ENCODE assay signal across 1 cellular context in the genomic region with DNA sequence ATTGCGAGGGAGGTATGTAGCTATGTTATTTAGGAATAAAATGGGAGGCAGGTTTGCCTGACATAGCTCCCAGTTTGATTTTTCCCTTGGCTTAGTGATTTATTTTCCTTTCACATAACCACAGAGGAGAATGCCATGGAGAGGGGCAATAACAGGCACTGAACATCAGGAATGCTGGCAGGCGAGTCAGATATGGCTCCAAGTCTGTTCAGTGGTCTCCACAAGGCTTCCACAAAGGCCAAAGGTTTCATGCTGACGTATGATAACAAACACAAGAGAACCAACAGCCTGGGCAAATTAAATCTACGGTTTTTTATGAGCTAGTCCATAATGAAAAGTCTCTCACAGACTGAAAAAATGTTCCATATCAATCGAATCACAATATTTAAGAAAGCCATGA.
TF ChIP-seq lines count a peak whose summit lies in the region.

No MANE protein-coding gene starts in this region.

TF ChIP-seq in GM23338, 12 proteins besides CTCF, POLR2A, EP300 and RAD21 (continued from another document):
- TF ChIP-seq, protein P1, sequence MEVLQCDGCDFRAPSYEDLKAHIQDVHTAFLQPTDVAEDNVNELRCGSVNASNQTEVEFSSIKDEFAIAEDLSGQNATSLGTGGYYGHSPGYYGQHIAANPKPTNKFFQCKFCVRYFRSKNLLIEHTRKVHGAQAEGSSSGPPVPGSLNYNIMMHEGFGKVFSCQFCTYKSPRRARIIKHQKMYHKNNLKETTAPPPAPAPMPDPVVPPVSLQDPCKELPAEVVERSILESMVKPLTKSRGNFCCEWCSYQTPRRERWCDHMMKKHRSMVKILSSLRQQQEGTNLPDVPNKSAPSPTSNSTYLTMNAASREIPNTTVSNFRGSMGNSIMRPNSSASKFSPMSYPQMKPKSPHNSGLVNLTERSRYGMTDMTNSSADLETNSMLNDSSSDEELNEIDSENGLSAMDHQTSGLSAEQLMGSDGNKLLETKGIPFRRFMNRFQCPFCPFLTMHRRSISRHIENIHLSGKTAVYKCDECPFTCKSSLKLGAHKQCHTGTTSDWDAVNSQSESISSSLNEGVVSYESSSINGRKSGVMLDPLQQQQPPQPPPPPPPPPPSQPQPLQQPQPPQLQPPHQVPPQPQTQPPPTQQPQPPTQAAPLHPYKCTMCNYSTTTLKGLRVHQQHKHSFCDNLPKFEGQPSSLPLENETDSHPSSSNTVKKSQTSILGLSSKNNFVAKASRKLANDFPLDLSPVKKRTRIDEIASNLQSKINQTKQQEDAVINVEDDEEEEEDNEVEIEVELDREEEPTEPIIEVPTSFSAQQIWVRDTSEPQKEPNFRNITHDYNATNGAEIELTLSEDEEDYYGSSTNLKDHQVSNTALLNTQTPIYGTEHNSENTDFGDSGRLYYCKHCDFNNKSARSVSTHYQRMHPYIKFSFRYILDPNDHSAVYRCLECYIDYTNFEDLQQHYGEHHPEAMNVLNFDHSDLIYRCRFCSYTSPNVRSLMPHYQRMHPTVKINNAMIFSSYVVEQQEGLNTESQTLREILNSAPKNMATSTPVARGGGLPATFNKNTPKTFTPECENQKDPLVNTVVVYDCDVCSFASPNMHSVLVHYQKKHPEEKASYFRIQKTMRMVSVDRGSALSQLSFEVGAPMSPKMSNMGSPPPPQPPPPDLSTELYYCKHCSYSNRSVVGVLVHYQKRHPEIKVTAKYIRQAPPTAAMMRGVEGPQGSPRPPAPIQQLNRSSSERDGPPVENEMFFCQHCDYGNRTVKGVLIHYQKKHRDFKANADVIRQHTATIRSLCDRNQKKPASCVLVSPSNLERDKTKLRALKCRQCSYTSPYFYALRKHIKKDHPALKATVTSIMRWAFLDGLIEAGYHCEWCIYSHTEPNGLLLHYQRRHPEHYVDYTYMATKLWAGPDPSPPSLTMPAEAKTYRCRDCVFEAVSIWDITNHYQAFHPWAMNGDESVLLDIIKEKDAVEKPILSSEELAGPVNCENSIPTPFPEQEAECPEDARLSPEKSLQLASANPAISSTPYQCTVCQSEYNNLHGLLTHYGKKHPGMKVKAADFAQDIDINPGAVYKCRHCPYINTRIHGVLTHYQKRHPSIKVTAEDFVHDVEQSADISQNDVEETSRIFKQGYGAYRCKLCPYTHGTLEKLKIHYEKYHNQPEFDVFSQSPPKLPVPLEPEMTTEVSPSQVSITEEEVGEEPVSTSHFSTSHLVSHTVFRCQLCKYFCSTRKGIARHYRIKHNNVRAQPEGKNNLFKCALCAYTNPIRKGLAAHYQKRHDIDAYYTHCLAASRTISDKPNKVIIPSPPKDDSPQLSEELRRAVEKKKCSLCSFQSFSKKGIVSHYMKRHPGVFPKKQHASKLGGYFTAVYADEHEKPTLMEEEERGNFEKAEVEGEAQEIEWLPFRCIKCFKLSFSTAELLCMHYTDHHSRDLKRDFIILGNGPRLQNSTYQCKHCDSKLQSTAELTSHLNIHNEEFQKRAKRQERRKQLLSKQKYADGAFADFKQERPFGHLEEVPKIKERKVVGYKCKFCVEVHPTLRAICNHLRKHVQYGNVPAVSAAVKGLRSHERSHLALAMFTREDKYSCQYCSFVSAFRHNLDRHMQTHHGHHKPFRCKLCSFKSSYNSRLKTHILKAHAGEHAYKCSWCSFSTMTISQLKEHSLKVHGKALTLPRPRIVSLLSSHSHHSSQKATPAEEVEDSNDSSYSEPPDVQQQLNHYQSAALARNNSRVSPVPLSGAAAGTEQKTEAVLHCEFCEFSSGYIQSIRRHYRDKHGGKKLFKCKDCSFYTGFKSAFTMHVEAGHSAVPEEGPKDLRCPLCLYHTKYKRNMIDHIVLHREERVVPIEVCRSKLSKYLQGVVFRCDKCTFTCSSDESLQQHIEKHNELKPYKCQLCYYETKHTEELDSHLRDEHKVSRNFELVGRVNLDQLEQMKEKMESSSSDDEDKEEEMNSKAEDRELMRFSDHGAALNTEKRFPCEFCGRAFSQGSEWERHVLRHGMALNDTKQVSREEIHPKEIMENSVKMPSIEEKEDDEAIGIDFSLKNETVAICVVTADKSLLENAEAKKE (CRISPR knock-in tag; IDR thresholded peaks at IDR 0.05) = no peak
- TF ChIP-seq ZNF114 (CRISPR knock-in tag; IDR thresholded peaks at IDR 0.05) = no peak
